2 cellular contexts compared by ENCODE assay signal in genomic region chr18:50143295-50143694, GRCh38.
TF ChIP-seq lines count a peak whose summit lies in the region.

No MANE protein-coding gene starts in this region.

TF ChIP-seq in GM23338, 12 proteins besides CTCF, POLR2A, EP300 and RAD21 (continued from another document):
- TF ChIP-seq REST (IDR thresholded peaks at IDR 0.05; ENCODE audit: unreplicated experiment) (no peak), STAT1 (IDR thresholded peaks at IDR 0.05; ENCODE audit: unreplicated experiment) (no peak), CREB1 (CRISPR knock-in tag; IDR thresholded peaks at IDR 0.05; ENCODE audit: low read depth) (no peak), POLR2AphosphoS5 (IDR thresholded peaks at IDR 0.05; ENCODE audit: low read depth) (no peak), JUNB (IDR thresholded peaks at IDR 0.05; ENCODE audit: unreplicated experiment) (no peak), ZNF331 (CRISPR knock-in tag; IDR thresholded peaks at IDR 0.05; ENCODE audit: low read depth) (no peak), ZNF114 (CRISPR knock-in tag; IDR thresholded peaks at IDR 0.05) (no peak), EZH2 (IDR thresholded peaks at IDR 0.05; ENCODE audit: low read depth, unreplicated experiment) (no peak), EZH2phosphoT487 (IDR thresholded peaks at IDR 0.05; ENCODE audit: unreplicated experiment) (no peak), ETS1 (IDR thresholded peaks at IDR 0.05) (no peak)
- TF ChIP-seq, protein P1, sequence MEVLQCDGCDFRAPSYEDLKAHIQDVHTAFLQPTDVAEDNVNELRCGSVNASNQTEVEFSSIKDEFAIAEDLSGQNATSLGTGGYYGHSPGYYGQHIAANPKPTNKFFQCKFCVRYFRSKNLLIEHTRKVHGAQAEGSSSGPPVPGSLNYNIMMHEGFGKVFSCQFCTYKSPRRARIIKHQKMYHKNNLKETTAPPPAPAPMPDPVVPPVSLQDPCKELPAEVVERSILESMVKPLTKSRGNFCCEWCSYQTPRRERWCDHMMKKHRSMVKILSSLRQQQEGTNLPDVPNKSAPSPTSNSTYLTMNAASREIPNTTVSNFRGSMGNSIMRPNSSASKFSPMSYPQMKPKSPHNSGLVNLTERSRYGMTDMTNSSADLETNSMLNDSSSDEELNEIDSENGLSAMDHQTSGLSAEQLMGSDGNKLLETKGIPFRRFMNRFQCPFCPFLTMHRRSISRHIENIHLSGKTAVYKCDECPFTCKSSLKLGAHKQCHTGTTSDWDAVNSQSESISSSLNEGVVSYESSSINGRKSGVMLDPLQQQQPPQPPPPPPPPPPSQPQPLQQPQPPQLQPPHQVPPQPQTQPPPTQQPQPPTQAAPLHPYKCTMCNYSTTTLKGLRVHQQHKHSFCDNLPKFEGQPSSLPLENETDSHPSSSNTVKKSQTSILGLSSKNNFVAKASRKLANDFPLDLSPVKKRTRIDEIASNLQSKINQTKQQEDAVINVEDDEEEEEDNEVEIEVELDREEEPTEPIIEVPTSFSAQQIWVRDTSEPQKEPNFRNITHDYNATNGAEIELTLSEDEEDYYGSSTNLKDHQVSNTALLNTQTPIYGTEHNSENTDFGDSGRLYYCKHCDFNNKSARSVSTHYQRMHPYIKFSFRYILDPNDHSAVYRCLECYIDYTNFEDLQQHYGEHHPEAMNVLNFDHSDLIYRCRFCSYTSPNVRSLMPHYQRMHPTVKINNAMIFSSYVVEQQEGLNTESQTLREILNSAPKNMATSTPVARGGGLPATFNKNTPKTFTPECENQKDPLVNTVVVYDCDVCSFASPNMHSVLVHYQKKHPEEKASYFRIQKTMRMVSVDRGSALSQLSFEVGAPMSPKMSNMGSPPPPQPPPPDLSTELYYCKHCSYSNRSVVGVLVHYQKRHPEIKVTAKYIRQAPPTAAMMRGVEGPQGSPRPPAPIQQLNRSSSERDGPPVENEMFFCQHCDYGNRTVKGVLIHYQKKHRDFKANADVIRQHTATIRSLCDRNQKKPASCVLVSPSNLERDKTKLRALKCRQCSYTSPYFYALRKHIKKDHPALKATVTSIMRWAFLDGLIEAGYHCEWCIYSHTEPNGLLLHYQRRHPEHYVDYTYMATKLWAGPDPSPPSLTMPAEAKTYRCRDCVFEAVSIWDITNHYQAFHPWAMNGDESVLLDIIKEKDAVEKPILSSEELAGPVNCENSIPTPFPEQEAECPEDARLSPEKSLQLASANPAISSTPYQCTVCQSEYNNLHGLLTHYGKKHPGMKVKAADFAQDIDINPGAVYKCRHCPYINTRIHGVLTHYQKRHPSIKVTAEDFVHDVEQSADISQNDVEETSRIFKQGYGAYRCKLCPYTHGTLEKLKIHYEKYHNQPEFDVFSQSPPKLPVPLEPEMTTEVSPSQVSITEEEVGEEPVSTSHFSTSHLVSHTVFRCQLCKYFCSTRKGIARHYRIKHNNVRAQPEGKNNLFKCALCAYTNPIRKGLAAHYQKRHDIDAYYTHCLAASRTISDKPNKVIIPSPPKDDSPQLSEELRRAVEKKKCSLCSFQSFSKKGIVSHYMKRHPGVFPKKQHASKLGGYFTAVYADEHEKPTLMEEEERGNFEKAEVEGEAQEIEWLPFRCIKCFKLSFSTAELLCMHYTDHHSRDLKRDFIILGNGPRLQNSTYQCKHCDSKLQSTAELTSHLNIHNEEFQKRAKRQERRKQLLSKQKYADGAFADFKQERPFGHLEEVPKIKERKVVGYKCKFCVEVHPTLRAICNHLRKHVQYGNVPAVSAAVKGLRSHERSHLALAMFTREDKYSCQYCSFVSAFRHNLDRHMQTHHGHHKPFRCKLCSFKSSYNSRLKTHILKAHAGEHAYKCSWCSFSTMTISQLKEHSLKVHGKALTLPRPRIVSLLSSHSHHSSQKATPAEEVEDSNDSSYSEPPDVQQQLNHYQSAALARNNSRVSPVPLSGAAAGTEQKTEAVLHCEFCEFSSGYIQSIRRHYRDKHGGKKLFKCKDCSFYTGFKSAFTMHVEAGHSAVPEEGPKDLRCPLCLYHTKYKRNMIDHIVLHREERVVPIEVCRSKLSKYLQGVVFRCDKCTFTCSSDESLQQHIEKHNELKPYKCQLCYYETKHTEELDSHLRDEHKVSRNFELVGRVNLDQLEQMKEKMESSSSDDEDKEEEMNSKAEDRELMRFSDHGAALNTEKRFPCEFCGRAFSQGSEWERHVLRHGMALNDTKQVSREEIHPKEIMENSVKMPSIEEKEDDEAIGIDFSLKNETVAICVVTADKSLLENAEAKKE (CRISPR knock-in tag; IDR thresholded peaks at IDR 0.05): no peak
TF ChIP-seq in GM23338: peak in this region for 0.

TF ChIP-seq in H1, 55 proteins besides CTCF, POLR2A, EP300 and RAD21 (continued from another document):
- TF ChIP-seq SRF (IDR thresholded peaks at IDR 0.05; ENCODE audit: low read depth, low read length) (no peak), HDAC6 (IDR thresholded peaks at IDR 0.05; ENCODE audit: low read depth, low read length) (no peak), SIX5 (IDR thresholded peaks at IDR 0.05; ENCODE audit: low read depth, low read length) (no peak), SAP30 (IDR thresholded peaks at IDR 0.05; ENCODE audit: insufficient read depth, insufficient replicate concordance, low read length) (no peak), SIRT6 (IDR thresholded peaks at IDR 0.05; ENCODE audit: low read length) (no peak), MAX (IDR thresholded peaks at IDR 0.05) (no peak), ZNF274 (IDR thresholded peaks at IDR 0.05; ENCODE audit: borderline replicate concordance, extremely low read depth, low read length) (no peak), RBBP5 (IDR thresholded peaks at IDR 0.05; ENCODE audit: borderline replicate concordance, low read depth, low read length) (no peak), JUN (IDR thresholded peaks at IDR 0.05; ENCODE audit: low read depth, low read length) (no peak), TBP (IDR thresholded peaks at IDR 0.05; ENCODE audit: low read depth, low read length) (no peak), SP4 (IDR thresholded peaks at IDR 0.05; ENCODE audit: low read length) (no peak), CREB1 (IDR thresholded peaks at IDR 0.05) (no peak), ASH2L (IDR thresholded peaks at IDR 0.05; ENCODE audit: low read length) (no peak), GTF2F1 (IDR thresholded peaks at IDR 0.05; ENCODE audit: borderline replicate concordance, low read depth, low read length) (no peak), HDAC2 (IDR thresholded peaks at IDR 0.05; ENCODE audit: borderline replicate concordance in 1 of 2, low read depth in 2 of 2, low read length in 2 of 2) (no peak), KDM4A (IDR thresholded peaks at IDR 0.05; ENCODE audit: low read depth, low read length, severe bottlenecking) (no peak)
TF ChIP-seq in H1: peak in this region for 0.
